ENCODE assay signal across 41 cellular contexts in genomic region chr19:56201973-56202372, GRCh38. TPM values are rescaled to one million over a fixed set of nuclear protein-coding genes. Genes with fewer than 3 reads are reported as not detected.
"Had no signal": no experiment of that assay in that cellular context is flagged by ENCODE, and none has a peak within 500 bp of the region (broad histone marks: within the 10 kb centered on the region; RNA-seq: fewer than 3 reads in every experiment).

TSS of gene ZSCAN5C (plus strand) at chr19:56202273. CDS start at chr19:56205914, 3,641 bp downstream.

- H3K4me3 Mint-ChIP-seq: activated naive CD4-positive, alpha-beta T cell treated with anti-CD3 and anti-CD28 coated beads for 36 hours; activated naive CD4-positive, alpha-beta T cell treated with anti-CD3 and anti-CD28 coated beads, Interleukin-2, amount 10 ng/mL, durations not matched to agents 7 days and 5 days; activated naive CD4-positive, alpha-beta T cell treated with anti-CD3 and anti-CD28 coated beads, Interleukin-2, amount 50 U/mL, for 24 hours; activated naive CD8-positive, alpha-beta T cell; activated naive CD8-positive, alpha-beta T cell treated with anti-CD3 and anti-CD28 coated beads for 36 hours; activated naive CD8-positive, alpha-beta T cell treated with anti-CD3 and anti-CD28 coated beads, Interleukin-2, amount 10 ng/mL, durations not matched to agents 7 days and 5 days; activated naive CD8-positive, alpha-beta T cell treated with anti-CD3 and anti-CD28 coated beads, Interleukin-2, amount 50 U/mL, for 24 hours; activated T-cell treated with anti-CD3 and anti-CD28 coated beads, Interleukin-2, amount 50 U/mL, for 24 hours; activated T-cell treated with anti-CD3 and anti-CD28 coated beads, Interleukin-2, amount 50 U/mL, for 4 hours; activated T-helper 1 cell treated with anti-CD3 and anti-CD28 coated beads, Interleukin-12 subunit alpha, Interleukin-12 subunit beta, Interleukin-2, Interleukin-4 antibody, amounts not matched to agents 30 ng/mL and 10 ng/mL and 1 ng/mL, durations not matched to agents 14 hours and 24 hours and 36 hours; activated T-helper 17 cell treated with anti-CD3 and anti-CD28 coated beads, Interleukin-2, amount 50 U/mL, for 72 hours; brain; central memory CD8-positive, alpha-beta T cell had no signal

- H3K27ac Mint-ChIP-seq: activated naive CD4-positive, alpha-beta T cell treated with anti-CD3 and anti-CD28 coated beads for 36 hours; activated naive CD4-positive, alpha-beta T cell treated with anti-CD3 and anti-CD28 coated beads, Interleukin-2, amount 10 ng/mL, durations not matched to agents 7 days and 5 days; activated naive CD4-positive, alpha-beta T cell treated with anti-CD3 and anti-CD28 coated beads, Interleukin-2, amount 50 U/mL, for 24 hours; activated naive CD8-positive, alpha-beta T cell; activated naive CD8-positive, alpha-beta T cell treated with anti-CD3 and anti-CD28 coated beads for 36 hours; activated naive CD8-positive, alpha-beta T cell treated with anti-CD3 and anti-CD28 coated beads, Interleukin-2, amount 10 ng/mL, durations not matched to agents 7 days and 5 days; activated naive CD8-positive, alpha-beta T cell treated with anti-CD3 and anti-CD28 coated beads, Interleukin-2, amount 50 U/mL, for 24 hours; activated T-cell treated with anti-CD3 and anti-CD28 coated beads, Interleukin-2, amount 50 U/mL, for 24 hours; activated T-helper 1 cell treated with anti-CD3 and anti-CD28 coated beads, Interleukin-12 subunit alpha, Interleukin-12 subunit beta, Interleukin-2, Interleukin-4 antibody, amounts not matched to agents 30 ng/mL and 10 ng/mL and 1 ng/mL, durations not matched to agents 14 hours and 24 hours and 36 hours; activated T-helper 17 cell treated with anti-CD3 and anti-CD28 coated beads, Interleukin-2, amount 50 U/mL, for 72 hours; activated T-helper 2 cell treated with anti-CD3 and anti-CD28 coated beads, Interferon-gamma antibody, Interleukin-2, Interleukin-4, amounts not matched to agents 10 μg/mL and 5 μg/mL and 100 μg/mL, durations not matched to agents 14 hours and 24 hours and 36 hours; brain had no signal

- H3K4me1 Mint-ChIP-seq: activated naive CD4-positive, alpha-beta T cell treated with anti-CD3 and anti-CD28 coated beads, Interleukin-2, amount 10 ng/mL, durations not matched to agents 7 days and 5 days; activated naive CD4-positive, alpha-beta T cell treated with anti-CD3 and anti-CD28 coated beads, Interleukin-2, amount 50 U/mL, for 24 hours; activated naive CD8-positive, alpha-beta T cell treated with anti-CD3 and anti-CD28 coated beads for 36 hours; activated naive CD8-positive, alpha-beta T cell treated with anti-CD3 and anti-CD28 coated beads, Interleukin-2, amount 10 ng/mL, durations not matched to agents 7 days and 5 days; activated naive CD8-positive, alpha-beta T cell treated with anti-CD3 and anti-CD28 coated beads, Interleukin-2, amount 50 U/mL, for 24 hours; activated T-helper 17 cell treated with anti-CD3 and anti-CD28 coated beads, Interleukin-2, amount 50 U/mL, for 72 hours; brain; central memory CD8-positive, alpha-beta T cell had no signal

- H3K36me3 Mint-ChIP-seq: activated naive CD4-positive, alpha-beta T cell treated with anti-CD3 and anti-CD28 coated beads, Interleukin-2, amount 10 ng/mL, durations not matched to agents 7 days and 5 days; activated naive CD4-positive, alpha-beta T cell treated with anti-CD3 and anti-CD28 coated beads, Interleukin-2, amount 50 U/mL, for 24 hours; activated naive CD4-positive, alpha-beta T cell treated with anti-CD3 and anti-CD28 coated beads, Interleukin-2, amount 50 U/mL, for 72 hours; activated naive CD8-positive, alpha-beta T cell; activated naive CD8-positive, alpha-beta T cell treated with anti-CD3 and anti-CD28 coated beads for 36 hours; activated naive CD8-positive, alpha-beta T cell treated with anti-CD3 and anti-CD28 coated beads, Interleukin-2, amount 10 ng/mL, durations not matched to agents 7 days and 5 days; brain had no signal

- DNase-seq: activated effector memory CD4-positive, alpha-beta T cell treated with anti-CD3 and anti-CD28 coated beads, Interleukin-2, amount 50 U/mL, for 16 hours; activated effector memory CD4-positive, alpha-beta T cell treated with Interleukin-2 at 50 U/mL for 16 hours; activated gamma-delta T cell; activated gamma-delta T cell treated with Interleukin-2 at 50 U/mL for 16 hours; activated naive CD4-positive, alpha-beta T cell; activated naive CD4-positive, alpha-beta T cell treated with anti-CD3 and anti-CD28 coated beads for 36 hours; activated naive CD4-positive, alpha-beta T cell treated with anti-CD3 and anti-CD28 coated beads, Interleukin-2, amount 10 ng/mL, durations not matched to agents 7 days and 5 days; activated naive CD4-positive, alpha-beta T cell treated with anti-CD3 and anti-CD28 coated beads, Interleukin-2, amount 50 U/mL, for 16 hours; activated naive CD4-positive, alpha-beta T cell treated with Interleukin-2 at 50 U/mL for 16 hours; activated naive CD8-positive, alpha-beta T cell treated with anti-CD3 and anti-CD28 coated beads for 36 hours; activated naive CD8-positive, alpha-beta T cell treated with anti-CD3 and anti-CD28 coated beads, Interleukin-2, amount 10 ng/mL, durations not matched to agents 7 days and 5 days; activated naive CD8-positive, alpha-beta T cell treated with anti-CD3 and anti-CD28 coated beads, Interleukin-2, amount 50 U/mL, for 24 hours; activated T-cell treated with anti-CD3 and anti-CD28 coated beads, Interleukin-2, amount 50 U/mL, for 24 hours; activated T-cell treated with anti-CD3 and anti-CD28 coated beads, Interleukin-2, amount 50 U/mL, for 4 hours; activated T-cell treated with anti-CD3 and anti-CD28 coated beads, Interleukin-2, amount 50 U/mL, for 48 hours; adrenal gland; amniotic stem cell; amygdala; anterior cingulate cortex; aorta; body of pancreas; brain microvascular endothelial cell; caudate nucleus; central memory CD4-positive, alpha-beta T cell; cerebellar nuclear complex had no signal

- ATAC-seq: activated naive CD4-positive, alpha-beta T cell treated with anti-CD3 and anti-CD28 coated beads, Interleukin-2, amount 50 U/mL, for 72 hours; activated naive CD8-positive, alpha-beta T cell treated with anti-CD3 and anti-CD28 coated beads, Interleukin-2, amount 50 U/mL, for 24 hours; activated T-cell treated with anti-CD3 and anti-CD28 coated beads, Interleukin-2, amount 50 U/mL, for 4 hours; activated T-helper 17 cell treated with anti-CD3 and anti-CD28 coated beads, Interleukin-2, amount 50 U/mL, for 72 hours; body of pancreas had no signal

- H3K27me3 Mint-ChIP-seq: activated naive CD4-positive, alpha-beta T cell treated with anti-CD3 and anti-CD28 coated beads, Interleukin-2, amount 50 U/mL, for 24 hours; activated naive CD8-positive, alpha-beta T cell had no signal

- H3K9me3 Mint-ChIP-seq: activated naive CD4-positive, alpha-beta T cell treated with anti-CD3 and anti-CD28 coated beads for 36 hours; activated naive CD4-positive, alpha-beta T cell treated with anti-CD3 and anti-CD28 coated beads, Interleukin-2, amount 10 ng/mL, durations not matched to agents 7 days and 5 days; activated naive CD4-positive, alpha-beta T cell treated with anti-CD3 and anti-CD28 coated beads, Interleukin-2, amount 50 U/mL, for 24 hours; activated naive CD4-positive, alpha-beta T cell treated with anti-CD3 and anti-CD28 coated beads, Interleukin-2, amount 50 U/mL, for 72 hours; activated naive CD8-positive, alpha-beta T cell treated with anti-CD3 and anti-CD28 coated beads for 36 hours; activated naive CD8-positive, alpha-beta T cell treated with anti-CD3 and anti-CD28 coated beads, Interleukin-2, amount 10 ng/mL, durations not matched to agents 7 days and 5 days; activated naive CD8-positive, alpha-beta T cell treated with anti-CD3 and anti-CD28 coated beads, Interleukin-2, amount 50 U/mL, for 24 hours; activated T-cell treated with anti-CD3 and anti-CD28 coated beads, Interleukin-2, amount 50 U/mL, for 24 hours; activated T-cell treated with anti-CD3 and anti-CD28 coated beads, Interleukin-2, amount 50 U/mL, for 4 hours; activated T-helper 1 cell treated with anti-CD3 and anti-CD28 coated beads, Interleukin-12 subunit alpha, Interleukin-12 subunit beta, Interleukin-2, Interleukin-4 antibody, amounts not matched to agents 30 ng/mL and 10 ng/mL and 1 ng/mL, durations not matched to agents 14 hours and 24 hours and 36 hours; activated T-helper 17 cell treated with anti-CD3 and anti-CD28 coated beads, Interleukin-2, amount 50 U/mL, for 72 hours; activated T-helper 2 cell treated with anti-CD3 and anti-CD28 coated beads, Interferon-gamma antibody, Interleukin-2, Interleukin-4, amounts not matched to agents 10 μg/mL and 5 μg/mL and 100 μg/mL, durations not matched to agents 14 hours and 24 hours and 36 hours; brain; central memory CD8-positive, alpha-beta T cell had no signal

RNA-seq across cellular contexts. Expression of gene ZSCAN5C, which starts in this region (rescaled TPM):
- total RNA-seq: activated naive CD4-positive, alpha-beta T cell treated with anti-CD3 and anti-CD28 coated beads for 36 hours; activated naive CD4-positive, alpha-beta T cell treated with anti-CD3 and anti-CD28 coated beads, Interleukin-2, amount 50 U/mL, for 72 hours; activated naive CD8-positive, alpha-beta T cell treated with anti-CD3 and anti-CD28 coated beads for 36 hours; activated naive CD8-positive, alpha-beta T cell treated with anti-CD3 and anti-CD28 coated beads, Interleukin-2, amount 10 ng/mL, durations not matched to agents 7 days and 5 days; activated T-cell treated with anti-CD3 and anti-CD28 coated beads, Interleukin-2, amount 50 U/mL, for 4 hours; activated T-helper 1 cell treated with anti-CD3 and anti-CD28 coated beads, Interleukin-12 subunit alpha, Interleukin-12 subunit beta, Interleukin-2, Interleukin-4 antibody, amounts not matched to agents 30 ng/mL and 10 ng/mL and 1 ng/mL, durations not matched to agents 14 hours and 24 hours and 36 hours; activated T-helper 17 cell treated with anti-CD3 and anti-CD28 coated beads, Interleukin-2, amount 50 U/mL, for 72 hours; activated T-helper 2 cell treated with anti-CD3 and anti-CD28 coated beads, Interferon-gamma antibody, Interleukin-2, Interleukin-4, amounts not matched to agents 10 μg/mL and 5 μg/mL and 100 μg/mL, durations not matched to agents 14 hours and 24 hours and 36 hours; adrenal gland; aorta; ascending aorta; astrocyte; body of pancreas; breast epithelium; bronchial epithelial cell; cardiac muscle cell; cardiac septum; cerebellum; chondrocyte had no signal
